In genomic region chr20:61435184-61435822, GRCh38 we compare ENCODE assay signal across 1 cellular context.
TF ChIP-seq lines count a peak whose summit lies in the region.

No MANE protein-coding gene starts in this region.

TF ChIP-seq in GM23338, 12 proteins besides CTCF, POLR2A, EP300 and RAD21 (continued from another document):
- TF ChIP-seq REST (IDR thresholded peaks at IDR 0.05; ENCODE audit: unreplicated experiment) (no peak), ZNF462 (CRISPR knock-in tag; IDR thresholded peaks at IDR 0.05) (no peak), NANOG (IDR thresholded peaks at IDR 0.05; ENCODE audit: borderline replicate concordance) (no peak), EZH2 (IDR thresholded peaks at IDR 0.05; ENCODE audit: low read depth, unreplicated experiment) (no peak), EZH2phosphoT487 (IDR thresholded peaks at IDR 0.05; ENCODE audit: unreplicated experiment) (no peak), ZNF114 (CRISPR knock-in tag; IDR thresholded peaks at IDR 0.05) (no peak)
